Comparison of ENCODE assay signal across 19 cellular contexts in the genomic region with DNA sequence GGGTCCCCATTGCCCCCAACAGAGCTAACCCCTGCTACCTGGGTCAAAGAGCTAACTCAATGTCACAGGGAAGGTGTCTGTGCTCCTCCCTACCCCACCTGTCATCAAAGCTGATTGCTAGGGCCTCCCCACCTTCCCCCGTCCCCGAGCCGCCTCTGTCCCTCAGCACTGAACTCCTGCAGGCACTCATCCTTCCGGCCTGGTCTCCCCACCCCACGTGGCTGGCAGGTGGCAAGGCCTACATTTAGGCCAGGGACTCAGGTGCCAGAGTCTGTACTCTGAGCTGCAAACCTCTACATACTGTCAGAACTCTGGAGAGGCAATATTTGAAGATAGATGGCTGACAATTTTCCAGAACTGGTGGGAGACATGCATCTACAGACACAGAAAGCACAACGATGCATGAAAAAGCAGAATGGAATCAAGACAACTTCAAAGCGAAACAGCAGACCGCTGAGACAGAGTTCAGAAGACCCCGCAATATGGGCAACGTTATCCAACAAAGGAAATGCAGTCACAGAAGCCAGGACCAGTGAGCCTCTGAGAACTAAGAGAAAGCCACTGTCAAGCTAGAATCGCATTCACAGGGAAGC.
DNase-seq lines count a peak whose midpoint lies in the region; ATAC-seq and TF ChIP-seq lines count a peak whose summit lies in the region.
"Had no signal": no experiment of that assay in that cellular context is flagged by ENCODE, and none has a peak within 500 bp of the region (broad histone marks: within the 10 kb centered on the region; RNA-seq: fewer than 3 reads in every experiment).

No MANE protein-coding gene starts in this region.

- no peak for DNase-seq in activated naive CD4-positive, alpha-beta T cell treated with anti-CD3 and anti-CD28 coated beads, Interleukin-2, amount 10 ng/mL, durations not matched to agents 7 days and 5 days
- no peak for DNase-seq in activated naive CD4-positive, alpha-beta T cell treated with Interleukin-2 at 50 U/mL for 16 hours
- DNase-seq in chondrocyte (ENCODE audit: low spot score) (peak; percentile 54), gastrocnemius medialis (no peak), vagina (ENCODE audit: extremely low spot score in 2 of 2) (no peak)
- no peak for DNase-seq in stimulated activated naive CD4-positive, alpha-beta T cell (lab: John Stamatoyannopoulos, UW)
- DNase-seq: activated naive CD4-positive, alpha-beta T cell treated with anti-CD3 and anti-CD28 coated beads, Interleukin-2, amount 50 U/mL, for 16 hours; activated T-cell treated with anti-CD3 and anti-CD28 coated beads for 4 hours; body of pancreas; DND-41; NCI-H1694 treated with DMSO at 0.1 percent for 48 hours; NCI-H748 treated with DMSO at 0.1 percent for 48 hours; small intestine; stimulated activated CD4-positive, alpha-beta T cell treated with anti-CD3 and anti-CD28 coated beads, Interleukin-2, amount 100 ng/mL, for 48 hours had no signal

- H3K36me3 Mint-ChIP-seq in activated naive CD4-positive, alpha-beta T cell treated with anti-CD3 and anti-CD28 coated beads, Interleukin-2, amount 10 ng/mL, durations not matched to agents 7 days and 5 days, result peaks cover 26% of the 10 kb centered on the region
- H3K36me3 Mint-ChIP-seq in chondrocyte (ENCODE audit: low read depth), result peaks cover 2% of the 10 kb centered on the region

- H3K9me3 ChIP-seq in HEK293 (ENCODE audit: control insufficient read depth, insufficient read depth, low read depth, low read length) (no peaks in the 10 kb centered on the region), gastrocnemius medialis (no peaks in the 10 kb centered on the region), vagina (no peaks in the 10 kb centered on the region)
- H3K9me3 ChIP-seq: body of pancreas, mucosa of descending colon had no signal

- no peaks in the 10 kb centered on the region for H3K27me3 ChIP-seq in gastrocnemius medialis
- H3K27me3 ChIP-seq in vagina, result no peaks in the 10 kb centered on the region
- H3K27me3 ChIP-seq: body of pancreas had no signal

- peaks cover 3% of the 10 kb centered on the region; the same call in 1 of the 2 replicates for H3K4me1 ChIP-seq in HEK293 (ENCODE audit: control insufficient read depth, insufficient read depth, low read length)
- peaks cover 78 to 82% of the 10 kb centered on the region in 2 donors for H3K4me1 ChIP-seq in gastrocnemius medialis
- H3K4me1 ChIP-seq in vagina, result peaks cover 23% of the 10 kb centered on the region

- no peak overlapping the region for H3K4me3 Mint-ChIP-seq in activated naive CD4-positive, alpha-beta T cell treated with anti-CD3 and anti-CD28 coated beads, Interleukin-2, amount 10 ng/mL, durations not matched to agents 7 days and 5 days
- H3K4me3 Mint-ChIP-seq in chondrocyte (ENCODE audit: unreplicated experiment), result no peak overlapping the region

- H3K4me3 ChIP-seq in HEK293 (ENCODE audit: low read depth, low read length) (no peak overlapping the region), gastrocnemius medialis (no peak overlapping the region), vagina (no peak overlapping the region)
- H3K4me3 ChIP-seq: body of pancreas, coronary artery, K562, mucosa of descending colon had no signal

- H3K9me3 Mint-ChIP-seq in activated naive CD4-positive, alpha-beta T cell treated with anti-CD3 and anti-CD28 coated beads, Interleukin-2, amount 10 ng/mL, durations not matched to agents 7 days and 5 days, result no peaks in the 10 kb centered on the region
- H3K9me3 Mint-ChIP-seq in chondrocyte (ENCODE audit: low read depth), result no peaks in the 10 kb centered on the region

- TF ChIP-seq POLR2A in gastrocnemius medialis (IDR thresholded peaks at IDR 0.05) (no peak), vagina (IDR thresholded peaks at IDR 0.05) (no peak)

- no peaks in the 10 kb centered on the region for H3K27me3 Mint-ChIP-seq in activated naive CD4-positive, alpha-beta T cell treated with anti-CD3 and anti-CD28 coated beads, Interleukin-2, amount 10 ng/mL, durations not matched to agents 7 days and 5 days
- no peaks in the 10 kb centered on the region for H3K27me3 Mint-ChIP-seq in chondrocyte (ENCODE audit: low read depth)

- in situ Hi-C loops in gastrocnemius medialis (cut with MboI; ENCODE audit: low sequenced_read_pairs in 4 of 4), result no loop called here

- POLR2A ChIA-PET in HEK293 (lab: Yijun Ruan, JAX), result no interaction called here

- CTCF ChIA-PET in activated naive CD4-positive, alpha-beta T cell treated with anti-CD3 and anti-CD28 coated beads, Interleukin-2, amount 10 ng/mL, durations not matched to agents 7 days and 5 days (lab: Charles Lee), result no interaction called here
- CTCF ChIA-PET in HEK293 (lab: Yijun Ruan, JAX), result no interaction called here

- intact Hi-C loops in gastrocnemius medialis (cut with DNase I; ENCODE audit: low total_unique reads), result no loop called here
- intact Hi-C loops in vagina (cut with DNase I), result no loop called here

- peaks cover 41% of the 10 kb centered on the region for H3K4me1 Mint-ChIP-seq in activated naive CD4-positive, alpha-beta T cell treated with anti-CD3 and anti-CD28 coated beads, Interleukin-2, amount 10 ng/mL, durations not matched to agents 7 days and 5 days
- H3K4me1 Mint-ChIP-seq in chondrocyte (ENCODE audit: low read depth), result peaks cover 6% of the 10 kb centered on the region

- H3K27ac Mint-ChIP-seq in activated naive CD4-positive, alpha-beta T cell treated with anti-CD3 and anti-CD28 coated beads, Interleukin-2, amount 10 ng/mL, durations not matched to agents 7 days and 5 days, result peak overlapping the region; percentile 12
- H3K27ac Mint-ChIP-seq in chondrocyte (ENCODE audit: unreplicated experiment), result no peak overlapping the region

- ATAC-seq in gastrocnemius medialis (no peak), HG03457 (IDR thresholded peaks at IDR 0.05; ENCODE audit: unreplicated experiment) (no peak)
- ATAC-seq: body of pancreas, K562, mucosa of descending colon had no signal

- TF ChIP-seq CTCF in HEK293 (tag by site-specific recombination; IDR thresholded peaks at IDR 0.05) (no peak), chondrocyte (IDR thresholded peaks at IDR 0.05) (no peak), gastrocnemius medialis (IDR thresholded peaks at IDR 0.05 in 4 of 5, conservative IDR thresholded peaks at IDR 0.05 in 1 of 5) (no peak), vagina (IDR thresholded peaks at IDR 0.05) (no peak)

- H3K27ac ChIP-seq in HEK293 (ENCODE audit: extremely low read depth, low read depth, low read length), result no peak overlapping the region
- H3K27ac ChIP-seq in gastrocnemius medialis, result peak overlapping the region; percentile 82 to 89 (median 88)
- H3K27ac ChIP-seq in vagina, result no peak overlapping the region
- H3K27ac ChIP-seq: body of pancreas, coronary artery had no signal

- H3K36me3 ChIP-seq in HEK293 (ENCODE audit: control insufficient read depth in 2 of 2, insufficient read depth in 1 of 2, low read length in 2 of 2) (no peaks in the 10 kb centered on the region), gastrocnemius medialis (no peaks in the 10 kb centered on the region), vagina (no peaks in the 10 kb centered on the region)

TF ChIP-seq in HEK293, 187 proteins besides CTCF, POLR2A, EP300 and RAD21:
- TF ChIP-seq MZF1 (tag by site-specific recombination; IDR thresholded peaks at IDR 0.05; ENCODE audit: borderline replicate concordance) (no peak), ZNF214 (tag by site-specific recombination; IDR thresholded peaks at IDR 0.05; ENCODE audit: borderline replicate concordance) (no peak), ZNF48 (tag by site-specific recombination; IDR thresholded peaks at IDR 0.05) (no peak), GLIS2 (tag by site-specific recombination; IDR thresholded peaks at IDR 0.05) (no peak), ZNF558 (tag by site-specific recombination; IDR thresholded peaks at IDR 0.05) (peak; percentile 82)
- TF ChIP-seq, protein P1, sequence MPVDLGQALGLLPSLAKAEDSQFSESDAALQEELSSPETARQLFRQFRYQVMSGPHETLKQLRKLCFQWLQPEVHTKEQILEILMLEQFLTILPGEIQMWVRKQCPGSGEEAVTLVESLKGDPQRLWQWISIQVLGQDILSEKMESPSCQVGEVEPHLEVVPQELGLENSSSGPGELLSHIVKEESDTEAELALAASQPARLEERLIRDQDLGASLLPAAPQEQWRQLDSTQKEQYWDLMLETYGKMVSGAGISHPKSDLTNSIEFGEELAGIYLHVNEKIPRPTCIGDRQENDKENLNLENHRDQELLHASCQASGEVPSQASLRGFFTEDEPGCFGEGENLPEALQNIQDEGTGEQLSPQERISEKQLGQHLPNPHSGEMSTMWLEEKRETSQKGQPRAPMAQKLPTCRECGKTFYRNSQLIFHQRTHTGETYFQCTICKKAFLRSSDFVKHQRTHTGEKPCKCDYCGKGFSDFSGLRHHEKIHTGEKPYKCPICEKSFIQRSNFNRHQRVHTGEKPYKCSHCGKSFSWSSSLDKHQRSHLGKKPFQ (tag by site-specific recombination; IDR thresholded peaks at IDR 0.05), result no peak
- TF ChIP-seq, protein P2, sequence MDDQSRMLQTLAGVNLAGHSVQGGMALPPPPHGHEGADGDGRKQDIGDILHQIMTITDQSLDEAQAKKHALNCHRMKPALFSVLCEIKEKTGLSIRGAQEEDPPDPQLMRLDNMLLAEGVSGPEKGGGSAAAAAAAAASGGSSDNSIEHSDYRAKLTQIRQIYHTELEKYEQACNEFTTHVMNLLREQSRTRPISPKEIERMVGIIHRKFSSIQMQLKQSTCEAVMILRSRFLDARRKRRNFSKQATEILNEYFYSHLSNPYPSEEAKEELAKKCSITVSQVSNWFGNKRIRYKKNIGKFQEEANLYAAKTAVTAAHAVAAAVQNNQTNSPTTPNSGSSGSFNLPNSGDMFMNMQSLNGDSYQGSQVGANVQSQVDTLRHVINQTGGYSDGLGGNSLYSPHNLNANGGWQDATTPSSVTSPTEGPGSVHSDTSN (CRISPR knock-in tag; IDR thresholded peaks at IDR 0.05), result no peak
TF ChIP-seq in HEK293: peak in this region for 1.

Comparison
In these comparisons a context has a peak if more than half of its experiments do, and no peak if none do; other contexts are left out.
1. H3K27ac ChIP-seq: peak in gastrocnemius medialis (4 of 4); none in HEK293 (single experiment) and vagina (single experiment).